ENCODE assay signal across 11 cellular contexts in genomic region chr6:136525586-136526195, GRCh38. TPM values are rescaled to one million over a fixed set of nuclear protein-coding genes. Genes with fewer than 3 reads are reported as not detected.
DNase-seq lines count a peak whose midpoint lies in the region; ATAC-seq and TF ChIP-seq lines count a peak whose summit lies in the region.
"Had no signal": no experiment of that assay in that cellular context is flagged by ENCODE, and none has a peak within 500 bp of the region (broad histone marks: within the 10 kb centered on the region; RNA-seq: fewer than 3 reads in every experiment).

No MANE protein-coding gene starts in this region.

- H3K36me3 Mint-ChIP-seq in activated naive CD4-positive, alpha-beta T cell treated with anti-CD3 and anti-CD28 coated beads, Interleukin-2, amount 50 U/mL, for 24 hours: no peaks in the 10 kb centered on the region
- H3K36me3 Mint-ChIP-seq in glutamatergic neuron (ENCODE audit: unreplicated experiment) (no peaks in the 10 kb centered on the region), type B pancreatic cell (no peaks in the 10 kb centered on the region)
- H3K36me3 Mint-ChIP-seq: activated naive CD4-positive, alpha-beta T cell treated with anti-CD3 and anti-CD28 coated beads, Interleukin-2, amount 10 ng/mL, durations not matched to agents 7 days and 5 days had no signal

- H3K27me3 Mint-ChIP-seq in activated naive CD4-positive, alpha-beta T cell treated with anti-CD3 and anti-CD28 coated beads, Interleukin-2, amount 50 U/mL, for 24 hours: peaks cover 8% of the 10 kb centered on the region
- H3K27me3 Mint-ChIP-seq in glutamatergic neuron (ENCODE audit: unreplicated experiment) (peaks cover 4% of the 10 kb centered on the region), type B pancreatic cell (no peaks in the 10 kb centered on the region)

- ATAC-seq in GM19455 (IDR thresholded peaks at IDR 0.05; ENCODE audit: unreplicated experiment): no peak
- ATAC-seq in HG03469 (IDR thresholded peaks at IDR 0.05; ENCODE audit: unreplicated experiment): no peak

- no peak for DNase-seq in activated naive CD4-positive, alpha-beta T cell treated with anti-CD3 and anti-CD28 coated beads, Interleukin-2, amount 50 U/mL, for 16 hours
- DNase-seq in SK-MEL-5 (ENCODE audit: low read depth, low spot score) (peak; percentile 24), glutamatergic neuron (no peak), type B pancreatic cell (ENCODE audit: extremely low spot score, unreplicated experiment) (no peak), iPS-NIHi11 (ENCODE audit: low spot score) (no peak)
- DNase-seq: NCI-H2081 treated with DMSO at 0.1 percent for 48 hours; stimulated activated naive CD4-positive, alpha-beta T cell treated with Interleukin-2 at 50 U/mL for 16 hours had no signal

- H3K4me1 Mint-ChIP-seq in activated naive CD4-positive, alpha-beta T cell treated with anti-CD3 and anti-CD28 coated beads, Interleukin-2, amount 50 U/mL, for 24 hours: peaks cover 16% of the 10 kb centered on the region
- peaks cover 25% of the 10 kb centered on the region for H3K4me1 Mint-ChIP-seq in glutamatergic neuron (ENCODE audit: low read depth, unreplicated experiment)
- H3K4me1 Mint-ChIP-seq in type B pancreatic cell (ENCODE audit: unreplicated experiment): peaks cover 36% of the 10 kb centered on the region

- no peak overlapping the region for H3K27ac Mint-ChIP-seq in activated naive CD4-positive, alpha-beta T cell treated with anti-CD3 and anti-CD28 coated beads, Interleukin-2, amount 50 U/mL, for 24 hours
- peak overlapping the region; percentile 71 for H3K27ac Mint-ChIP-seq in glutamatergic neuron (ENCODE audit: unreplicated experiment)
- no peak overlapping the region for H3K27ac Mint-ChIP-seq in type B pancreatic cell
- H3K27ac Mint-ChIP-seq: activated naive CD4-positive, alpha-beta T cell treated with anti-CD3 and anti-CD28 coated beads, Interleukin-2, amount 10 ng/mL, durations not matched to agents 7 days and 5 days had no signal

- peak overlapping the region; percentile 41 for H3K4me3 Mint-ChIP-seq in activated naive CD4-positive, alpha-beta T cell treated with anti-CD3 and anti-CD28 coated beads, Interleukin-2, amount 50 U/mL, for 24 hours
- no peak overlapping the region for H3K4me3 Mint-ChIP-seq in glutamatergic neuron (ENCODE audit: unreplicated experiment)
- H3K4me3 Mint-ChIP-seq in type B pancreatic cell: peak overlapping the region; percentile 63
- H3K4me3 Mint-ChIP-seq: activated naive CD4-positive, alpha-beta T cell treated with anti-CD3 and anti-CD28 coated beads, Interleukin-2, amount 10 ng/mL, durations not matched to agents 7 days and 5 days had no signal

- no peaks in the 10 kb centered on the region for H3K9me3 Mint-ChIP-seq in activated naive CD4-positive, alpha-beta T cell treated with anti-CD3 and anti-CD28 coated beads, Interleukin-2, amount 50 U/mL, for 24 hours
- H3K9me3 Mint-ChIP-seq in glutamatergic neuron (ENCODE audit: unreplicated experiment) (no peaks in the 10 kb centered on the region), type B pancreatic cell (no peaks in the 10 kb centered on the region)
- H3K9me3 Mint-ChIP-seq: activated naive CD4-positive, alpha-beta T cell treated with anti-CD3 and anti-CD28 coated beads, Interleukin-2, amount 10 ng/mL, durations not matched to agents 7 days and 5 days had no signal

- TF ChIP-seq CTCF in glutamatergic neuron (IDR thresholded peaks at IDR 0.05; ENCODE audit: partially characterized antibody, unreplicated experiment) (no peak), type B pancreatic cell (conservative IDR thresholded peaks at IDR 0.05) (no peak)

- in situ Hi-C loops in SK-MEL-5 (cut with HindIII; ENCODE audit: low pct_unique_long_range_greater_than_20kb, low sequenced_read_pairs): no loop called here

RNA-seq across cellular contexts. Expression of gene MAP7, which starts 24.5 kb away (rescaled TPM):
- 32.5 and 33.0 TPM in 2 replicates for total RNA-seq in SK-MEL-5 (2014; rRNA removed; shearing (Covaris generic))
- 20.2 and 23.7 TPM in 2 replicates for polyA plus RNA-seq in SK-MEL-5 (2015; cell fraction: cytosol; rRNA removed)
- 12.7 and 14.1 TPM in 2 replicates for polyA plus RNA-seq in SK-MEL-5 (2015; cell fraction: nucleus; rRNA removed)
- total RNA-seq in glutamatergic neuron (ENCODE audit: unreplicated experiment): 2.2 TPM
- total RNA-seq in type B pancreatic cell (ENCODE audit: low replicate concordance): 17.8 and 45.4 TPM in 2 replicates
